Comparison of ENCODE assay signal across 1 cellular context in genomic region chr1:153533689-153534201, GRCh38.
A peak's percentile ranks its signal among the peaks of the same experiment; 100 is the strongest.
TF ChIP-seq lines count a peak whose summit lies in the region.

No MANE protein-coding gene starts in this region.

TF ChIP-seq in IMR-90, 13 proteins besides CTCF, POLR2A, EP300 and RAD21:
- TF ChIP-seq MAZ (IDR thresholded peaks at IDR 0.05; ENCODE audit: borderline replicate concordance, low read depth, low read length), result peak; percentile 71; the same call in 1 of the 2 replicates
- no peak for TF ChIP-seq RFX5 (IDR thresholded peaks at IDR 0.05; ENCODE audit: low read depth, low read length)
- TF ChIP-seq MAFK (IDR thresholded peaks at IDR 0.05; ENCODE audit: low read depth, low read length), result no peak
- no peak for TF ChIP-seq ELK1 (IDR thresholded peaks at IDR 0.05; ENCODE audit: borderline replicate concordance, low read depth, low read length)
- no peak for TF ChIP-seq RCOR1 (IDR thresholded peaks at IDR 0.05; ENCODE audit: insufficient replicate concordance, low read length)
- peak; percentile 29; the same call in 1 of the 2 replicates for TF ChIP-seq CHD1 (IDR thresholded peaks at IDR 0.05; ENCODE audit: low read depth, low read length)
- no peak for TF ChIP-seq NFE2L2 (IDR thresholded peaks at IDR 0.05; ENCODE audit: low read depth, low read length)
- no peak; the same call in 1 of the 2 replicates for TF ChIP-seq SMC3 (IDR thresholded peaks at IDR 0.05; ENCODE audit: low read depth, low read length)
- TF ChIP-seq BHLHE40 (IDR thresholded peaks at IDR 0.05; ENCODE audit: low read depth, low read length), result peak; percentile 93
- peak; percentile 93 for TF ChIP-seq FOS (IDR thresholded peaks at IDR 0.05; ENCODE audit: low read depth, low read length)
- TF ChIP-seq MXI1 (IDR thresholded peaks at IDR 0.05; ENCODE audit: borderline replicate concordance, low read depth, low read length), result 0 out of 2 replicates have a peak, but pooled peaks have one; percentile 35
- TF ChIP-seq USF2 (IDR thresholded peaks at IDR 0.05; ENCODE audit: low read depth, low read length), result peak; percentile 75
- TF ChIP-seq CEBPB (IDR thresholded peaks at IDR 0.05; ENCODE audit: low read depth, low read length), result no peak
TF ChIP-seq in IMR-90: peak in this region for 6.
